In genomic region chr4:107519057-107519456, GRCh38 we compare ENCODE assay signal across 8 cellular contexts.
DNase-seq lines count a peak whose midpoint lies in the region; ATAC-seq, FAIRE-seq and TF ChIP-seq lines count a peak whose summit lies in the region.

No MANE protein-coding gene starts in this region.

- H3K27ac Mint-ChIP-seq in glutamatergic neuron (ENCODE audit: unreplicated experiment): no peak overlapping the region

- H3K36me3 ChIP-seq in lower lobe of right lung: no peaks in the 10 kb centered on the region

- peak; percentile 1 for DNase-seq in HuH-7.5 (ENCODE audit: low spot score)
- DNase-seq in astrocyte of the cerebellum (ENCODE audit: low read depth): peak; percentile 31
- DNase-seq in lower lobe of right lung: no peak
- DNase-seq in glutamatergic neuron: no peak
- DNase-seq in GM12892 (ENCODE audit: insufficient read length): no peak
- DNase-seq in occipital lobe (lab: John Stamatoyannopoulos, UW): no peak

- H3K9me3 Mint-ChIP-seq in glutamatergic neuron (ENCODE audit: unreplicated experiment): peaks cover 2% of the 10 kb centered on the region

- H3K27ac ChIP-seq in C4-2B (no peak overlapping the region), lower lobe of right lung (no peak overlapping the region)

- intact Hi-C loops in lower lobe of right lung (cut with DNase I): no loop called here

- peak; percentile 57 for TF ChIP-seq CTCF in C4-2B (conservative IDR thresholded peaks at IDR 0.05)
- peak; percentile 54 for TF ChIP-seq CTCF in astrocyte of the cerebellum (IDR thresholded peaks at IDR 0.05; ENCODE audit: low read depth, low read length, missing control alignments)
- peak; percentile 41 for TF ChIP-seq CTCF in lower lobe of right lung (IDR thresholded peaks at IDR 0.05)
- no peak for TF ChIP-seq CTCF in glutamatergic neuron (IDR thresholded peaks at IDR 0.05; ENCODE audit: partially characterized antibody, unreplicated experiment)

- TF ChIP-seq POLR2A in GM12892 (IDR thresholded peaks at IDR 0.05; ENCODE audit: low read depth, low read length): no peak

- no peaks in the 10 kb centered on the region for H3K4me1 ChIP-seq in lower lobe of right lung

- peaks cover 5% of the 10 kb centered on the region for H3K36me3 Mint-ChIP-seq in glutamatergic neuron (ENCODE audit: unreplicated experiment)

- no peaks in the 10 kb centered on the region for H3K27me3 Mint-ChIP-seq in glutamatergic neuron (ENCODE audit: unreplicated experiment)

- H3K4me1 Mint-ChIP-seq in glutamatergic neuron (ENCODE audit: low read depth, unreplicated experiment): no peaks in the 10 kb centered on the region

- H3K4me3 ChIP-seq in astrocyte of the cerebellum (ENCODE audit: low read depth, low read length): no peak overlapping the region
- no peak overlapping the region for H3K4me3 ChIP-seq in lower lobe of right lung

- in situ Hi-C loops in astrocyte of the cerebellum (cut with HindIII; ENCODE audit: low sequenced_read_pairs): no loop called here

- ATAC-seq in lower lobe of right lung (no peak), HG03442 (IDR thresholded peaks at IDR 0.05; ENCODE audit: unreplicated experiment) (no peak)

- no peak overlapping the region for H3K4me3 Mint-ChIP-seq in glutamatergic neuron (ENCODE audit: unreplicated experiment)

- H3K27me3 ChIP-seq in lower lobe of right lung (ENCODE audit: low read depth): no peaks in the 10 kb centered on the region

- peaks cover 4% of the 10 kb centered on the region for H3K9me3 ChIP-seq in lower lobe of right lung

- FAIRE-seq in GM12892 (lab: Jason Lieb, UNC): no peak

Comparison
In these comparisons a context has a peak if more than half of its experiments do, and no peak if none do; other contexts are left out.
1. DNase-seq: peak in HuH-7.5 (single experiment) and astrocyte of the cerebellum (single experiment); none in lower lobe of right lung (single experiment), glutamatergic neuron (single experiment), GM12892 (single experiment) and occipital lobe (single experiment).